ENCODE assay signal across 2 cellular contexts in the genomic region with DNA sequence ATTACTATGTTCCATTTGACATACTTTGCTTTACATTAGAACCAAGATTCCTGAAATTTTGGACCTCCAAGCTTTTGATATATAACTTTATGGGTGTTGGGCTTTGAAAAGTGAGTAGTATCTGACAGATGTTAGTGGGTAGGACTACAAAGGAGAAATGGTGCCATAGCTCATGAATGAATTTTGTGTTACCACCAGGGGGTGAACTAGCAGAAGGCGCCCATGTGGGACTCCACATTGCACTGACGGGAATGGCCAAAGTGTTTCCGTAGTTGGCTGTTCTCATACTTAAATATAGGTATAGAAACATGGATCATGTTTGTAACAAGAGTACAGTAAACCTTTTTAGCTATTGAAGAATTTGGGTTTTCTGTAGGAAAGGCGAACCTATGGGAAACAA.
TF ChIP-seq lines count a peak whose summit lies in the region.

No MANE protein-coding gene starts in this region.

TF ChIP-seq in IMR-90, 13 proteins besides CTCF, POLR2A, EP300 and RAD21 (continued from another document):
- TF ChIP-seq MAZ (IDR thresholded peaks at IDR 0.05; ENCODE audit: borderline replicate concordance, low read depth, low read length) (no peak), RFX5 (IDR thresholded peaks at IDR 0.05; ENCODE audit: low read depth, low read length) (no peak), NFE2L2 (IDR thresholded peaks at IDR 0.05; ENCODE audit: low read depth, low read length) (no peak), SMC3 (IDR thresholded peaks at IDR 0.05; ENCODE audit: low read depth, low read length) (no peak), MAFK (IDR thresholded peaks at IDR 0.05; ENCODE audit: low read depth, low read length) (no peak), MXI1 (IDR thresholded peaks at IDR 0.05; ENCODE audit: borderline replicate concordance, low read depth, low read length) (no peak), CHD1 (IDR thresholded peaks at IDR 0.05; ENCODE audit: low read depth, low read length) (no peak), CEBPB (IDR thresholded peaks at IDR 0.05; ENCODE audit: low read depth, low read length) (no peak), RCOR1 (IDR thresholded peaks at IDR 0.05; ENCODE audit: insufficient replicate concordance, low read length) (no peak), FOS (IDR thresholded peaks at IDR 0.05; ENCODE audit: low read depth, low read length) (no peak)
- TF ChIP-seq, protein P1, sequence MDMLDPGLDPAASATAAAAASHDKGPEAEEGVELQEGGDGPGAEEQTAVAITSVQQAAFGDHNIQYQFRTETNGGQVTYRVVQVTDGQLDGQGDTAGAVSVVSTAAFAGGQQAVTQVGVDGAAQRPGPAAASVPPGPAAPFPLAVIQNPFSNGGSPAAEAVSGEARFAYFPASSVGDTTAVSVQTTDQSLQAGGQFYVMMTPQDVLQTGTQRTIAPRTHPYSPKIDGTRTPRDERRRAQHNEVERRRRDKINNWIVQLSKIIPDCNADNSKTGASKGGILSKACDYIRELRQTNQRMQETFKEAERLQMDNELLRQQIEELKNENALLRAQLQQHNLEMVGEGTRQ (IDR thresholded peaks at IDR 0.05; ENCODE audit: low read depth, low read length) = no peak
TF ChIP-seq in IMR-90: peak in this region for 0.

TF ChIP-seq in liver, 16 proteins besides CTCF, POLR2A, EP300 and RAD21 (continued from another document):
- TF ChIP-seq, protein P2, sequence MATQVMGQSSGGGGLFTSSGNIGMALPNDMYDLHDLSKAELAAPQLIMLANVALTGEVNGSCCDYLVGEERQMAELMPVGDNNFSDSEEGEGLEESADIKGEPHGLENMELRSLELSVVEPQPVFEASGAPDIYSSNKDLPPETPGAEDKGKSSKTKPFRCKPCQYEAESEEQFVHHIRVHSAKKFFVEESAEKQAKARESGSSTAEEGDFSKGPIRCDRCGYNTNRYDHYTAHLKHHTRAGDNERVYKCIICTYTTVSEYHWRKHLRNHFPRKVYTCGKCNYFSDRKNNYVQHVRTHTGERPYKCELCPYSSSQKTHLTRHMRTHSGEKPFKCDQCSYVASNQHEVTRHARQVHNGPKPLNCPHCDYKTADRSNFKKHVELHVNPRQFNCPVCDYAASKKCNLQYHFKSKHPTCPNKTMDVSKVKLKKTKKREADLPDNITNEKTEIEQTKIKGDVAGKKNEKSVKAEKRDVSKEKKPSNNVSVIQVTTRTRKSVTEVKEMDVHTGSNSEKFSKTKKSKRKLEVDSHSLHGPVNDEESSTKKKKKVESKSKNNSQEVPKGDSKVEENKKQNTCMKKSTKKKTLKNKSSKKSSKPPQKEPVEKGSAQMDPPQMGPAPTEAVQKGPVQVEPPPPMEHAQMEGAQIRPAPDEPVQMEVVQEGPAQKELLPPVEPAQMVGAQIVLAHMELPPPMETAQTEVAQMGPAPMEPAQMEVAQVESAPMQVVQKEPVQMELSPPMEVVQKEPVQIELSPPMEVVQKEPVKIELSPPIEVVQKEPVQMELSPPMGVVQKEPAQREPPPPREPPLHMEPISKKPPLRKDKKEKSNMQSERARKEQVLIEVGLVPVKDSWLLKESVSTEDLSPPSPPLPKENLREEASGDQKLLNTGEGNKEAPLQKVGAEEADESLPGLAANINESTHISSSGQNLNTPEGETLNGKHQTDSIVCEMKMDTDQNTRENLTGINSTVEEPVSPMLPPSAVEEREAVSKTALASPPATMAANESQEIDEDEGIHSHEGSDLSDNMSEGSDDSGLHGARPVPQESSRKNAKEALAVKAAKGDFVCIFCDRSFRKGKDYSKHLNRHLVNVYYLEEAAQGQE (IDR thresholded peaks at IDR 0.05) = no peak
- TF ChIP-seq, protein P3, sequence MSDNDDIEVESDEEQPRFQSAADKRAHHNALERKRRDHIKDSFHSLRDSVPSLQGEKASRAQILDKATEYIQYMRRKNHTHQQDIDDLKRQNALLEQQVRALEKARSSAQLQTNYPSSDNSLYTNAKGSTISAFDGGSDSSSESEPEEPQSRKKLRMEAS (IDR thresholded peaks at IDR 0.05) = no peak
- TF ChIP-seq RXRA (IDR thresholded peaks at IDR 0.05) = no peak
- TF ChIP-seq, protein P4, sequence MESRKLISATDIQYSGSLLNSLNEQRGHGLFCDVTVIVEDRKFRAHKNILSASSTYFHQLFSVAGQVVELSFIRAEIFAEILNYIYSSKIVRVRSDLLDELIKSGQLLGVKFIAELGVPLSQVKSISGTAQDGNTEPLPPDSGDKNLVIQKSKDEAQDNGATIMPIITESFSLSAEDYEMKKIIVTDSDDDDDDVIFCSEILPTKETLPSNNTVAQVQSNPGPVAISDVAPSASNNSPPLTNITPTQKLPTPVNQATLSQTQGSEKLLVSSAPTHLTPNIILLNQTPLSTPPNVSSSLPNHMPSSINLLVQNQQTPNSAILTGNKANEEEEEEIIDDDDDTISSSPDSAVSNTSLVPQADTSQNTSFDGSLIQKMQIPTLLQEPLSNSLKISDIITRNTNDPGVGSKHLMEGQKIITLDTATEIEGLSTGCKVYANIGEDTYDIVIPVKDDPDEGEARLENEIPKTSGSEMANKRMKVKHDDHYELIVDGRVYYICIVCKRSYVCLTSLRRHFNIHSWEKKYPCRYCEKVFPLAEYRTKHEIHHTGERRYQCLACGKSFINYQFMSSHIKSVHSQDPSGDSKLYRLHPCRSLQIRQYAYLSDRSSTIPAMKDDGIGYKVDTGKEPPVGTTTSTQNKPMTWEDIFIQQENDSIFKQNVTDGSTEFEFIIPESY (IDR thresholded peaks at IDR 0.05) = no peak
